In the genomic region with DNA sequence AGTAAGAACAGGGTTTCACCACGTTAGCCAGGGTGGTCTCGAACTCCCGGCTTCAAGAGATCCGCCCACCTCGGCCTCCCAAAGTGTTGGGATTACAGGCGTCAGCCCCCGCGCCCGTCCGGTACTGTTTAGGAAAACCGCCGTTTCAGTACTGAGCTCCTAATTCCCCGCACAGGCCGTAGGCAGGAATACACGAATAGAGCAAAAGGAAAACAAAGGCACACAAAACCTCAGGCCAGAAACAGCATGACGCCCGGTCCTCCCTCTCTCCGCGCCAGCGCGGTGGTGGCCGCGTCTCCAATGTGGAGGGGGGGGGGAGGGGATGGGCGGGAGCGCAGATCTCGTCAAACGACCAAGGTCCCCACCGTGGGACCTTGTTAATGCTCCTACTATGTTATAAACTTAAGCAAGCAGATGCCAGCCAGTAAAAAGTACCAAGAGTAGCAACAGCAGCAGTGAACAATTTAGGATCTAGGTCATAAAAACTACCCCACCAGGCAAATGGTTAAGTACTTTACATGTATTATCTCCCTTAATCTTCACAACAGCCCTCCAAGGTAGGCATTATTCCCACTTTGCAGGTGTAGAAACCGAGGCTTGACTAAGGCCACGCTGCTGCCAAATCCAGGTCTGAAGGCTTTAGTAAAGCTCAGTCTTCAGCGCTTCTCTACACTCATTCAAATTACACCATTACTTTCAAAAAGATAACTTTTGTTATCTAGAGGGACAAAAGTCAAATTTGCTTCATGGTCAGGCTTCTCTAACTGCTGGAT, we compare ENCODE assay signal across 8 cellular contexts. TPM values are rescaled to one million over a fixed set of nuclear protein-coding genes. Genes with fewer than 3 reads are reported as not detected.
A peak's percentile ranks its signal among the peaks of the same experiment; 100 is the strongest.
DNase-seq lines count a peak whose midpoint lies in the region; ATAC-seq and TF ChIP-seq lines count a peak whose summit lies in the region.

No MANE protein-coding gene starts in this region.

- H3K4me2 ChIP-seq in Karpas-422 (ENCODE audit: low read depth, low read length, poor library complexity, severe bottlenecking), result peak overlapping the region; percentile 82
- H3K4me2 ChIP-seq in parathyroid adenoma (ENCODE audit: low read length), result peak overlapping the region; percentile 50

- ATAC-seq in left ventricle myocardium superior, result peak; percentile 67
- no peak for ATAC-seq in GM21529 (IDR thresholded peaks at IDR 0.05; ENCODE audit: unreplicated experiment)
- ATAC-seq in GM21825 (IDR thresholded peaks at IDR 0.05; ENCODE audit: unreplicated experiment), result no peak

- no peak overlapping the region for H2AFZ ChIP-seq in Karpas-422 (ENCODE audit: low read length)
- peak overlapping the region; percentile 84 for H2AFZ ChIP-seq in parathyroid adenoma

- H3K4me3 ChIP-seq in Karpas-422 (ENCODE audit: low read length), result peak overlapping the region; percentile 73
- peak overlapping the region; percentile 72 for H3K4me3 ChIP-seq in parathyroid adenoma (ENCODE audit: low read depth, low read length)

- H3K36me3 ChIP-seq in Karpas-422 (ENCODE audit: insufficient read depth, low read length) (peaks cover 6% of the 10 kb centered on the region; the same call in 1 of the 2 replicates), parathyroid adenoma (ENCODE audit: control insufficient read depth, insufficient read depth, low read length) (no peaks in the 10 kb centered on the region)

- H3K27me3 ChIP-seq in Karpas-422 (ENCODE audit: low read length), result no peaks in the 10 kb centered on the region
- no peaks in the 10 kb centered on the region for H3K27me3 ChIP-seq in parathyroid adenoma (ENCODE audit: control insufficient read depth, insufficient read depth, low read length)

- intact Hi-C loops in left ventricle myocardium superior (cut with micrococcal nuclease), result no loop called here

- H3K9me2 ChIP-seq in Karpas-422 (replicated peaks; ENCODE audit: insufficient read depth, low read length), result no peaks in the 10 kb centered on the region

- H3K79me2 ChIP-seq in Karpas-422 (ENCODE audit: low read length) (peaks cover 95% of the 10 kb centered on the region), parathyroid adenoma (peaks cover 18% of the 10 kb centered on the region)

- H3K27ac ChIP-seq in Karpas-422 (ENCODE audit: low read length) (peak overlapping the region; percentile 95), parathyroid adenoma (peak overlapping the region; percentile 88)

- H4K20me1 ChIP-seq in Karpas-422 (ENCODE audit: insufficient read depth, low read depth, low read length), result peaks cover 27% of the 10 kb centered on the region

- DNase-seq in DMS79 (lab: John Stamatoyannopoulos, UW) (peak; percentile 49), Karpas-422 (peak; percentile 79), SK-N-DZ (ENCODE audit: low spot score) (peak; percentile 46), amygdala (lab: John Stamatoyannopoulos, UW) (peak in 36 of 56 donors; percentile 12 to 57 (median 30)), left ventricle myocardium superior (peak; percentile 59)

- H3K9me3 ChIP-seq in Karpas-422 (ENCODE audit: low read length) (no peaks in the 10 kb centered on the region), parathyroid adenoma (ENCODE audit: control insufficient read depth, low read length) (no peaks in the 10 kb centered on the region)

- peaks cover 74% of the 10 kb centered on the region for H3K4me1 ChIP-seq in Karpas-422 (ENCODE audit: low read length)
- no peaks in the 10 kb centered on the region for H3K4me1 ChIP-seq in parathyroid adenoma

- peak overlapping the region; percentile 93 for H3K9ac ChIP-seq in Karpas-422 (ENCODE audit: low read length)
- H3K9ac ChIP-seq in parathyroid adenoma, result no peak overlapping the region

- TF ChIP-seq CTCF in parathyroid adenoma (IDR thresholded peaks at IDR 0.05), result no peak

RNA-seq across cellular contexts. Expression of a gene that starts 0.7 kb away (rescaled TPM):
- total RNA-seq in Karpas-422 (2014; rRNA removed; shearing (Covaris generic); ENCODE audit: low replicate concordance), result 140 and 144 TPM in 2 replicates
- polyA plus RNA-seq in SK-N-DZ (2014; cell fraction: cytosol; rRNA removed), result 65.1 and 71.4 TPM in 2 replicates
- polyA plus RNA-seq in SK-N-DZ (2014; cell fraction: nucleus; rRNA removed), result 61.7 and 115 TPM in 2 replicates
- 61.3 TPM for total RNA-seq in left ventricle myocardium superior

RNA-seq across cellular contexts. Expression of a gene that starts 41.1 kb away (rescaled TPM):
- 0.29 and 0.48 TPM in 2 replicates for total RNA-seq in Karpas-422 (2014; rRNA removed; shearing (Covaris generic); ENCODE audit: low replicate concordance)
- 17.1 and 20.2 TPM in 2 replicates for polyA plus RNA-seq in SK-N-DZ (2014; cell fraction: cytosol; rRNA removed)
- polyA plus RNA-seq in SK-N-DZ (2014; cell fraction: nucleus; rRNA removed), result 14.2 and 16.4 TPM in 2 replicates
- total RNA-seq in left ventricle myocardium superior, result not detected

RNA-seq across cellular contexts. Expression of a gene that starts 50.2 kb away (rescaled TPM):
- total RNA-seq in Karpas-422 (2014; rRNA removed; shearing (Covaris generic); ENCODE audit: low replicate concordance), result 41.2 and 42.1 TPM in 2 replicates
- polyA plus RNA-seq in SK-N-DZ (2014; cell fraction: cytosol; rRNA removed), result 68.2 and 69.0 TPM in 2 replicates
- 74.3 and 89.7 TPM in 2 replicates for polyA plus RNA-seq in SK-N-DZ (2014; cell fraction: nucleus; rRNA removed)
- 68.7 TPM for total RNA-seq in left ventricle myocardium superior
